13 cellular contexts compared by ENCODE assay signal in genomic region chr11:60974726-60975125, GRCh38. TPM values are rescaled to one million over a fixed set of nuclear protein-coding genes. Genes with fewer than 3 reads are reported as not detected.
A peak's percentile ranks its signal among the peaks of the same experiment; 100 is the strongest.
DNase-seq lines count a peak whose midpoint lies in the region; ATAC-seq and TF ChIP-seq lines count a peak whose summit lies in the region.
"Had no signal": no experiment of that assay in that cellular context is flagged by ENCODE, and none has a peak within 500 bp of the region (broad histone marks: within the 10 kb centered on the region; RNA-seq: fewer than 3 reads in every experiment).

No MANE protein-coding gene starts in this region.

- POLR2A ChIA-PET in activated CD4-positive, alpha-beta T cell treated with anti-CD3 and anti-CD28 coated beads for 36 hours (lab: Charles Lee): interaction anchor here (0.6 to 1.6 kb wide), 4 partner anchors 10 to 315 kb away, joined by 4 to 9 read pairs (median 6); no protein-coding TSS in a partner anchor
- POLR2A ChIA-PET in activated CD4-positive, alpha-beta memory T cell treated with anti-CD3 and anti-CD28 coated beads, Interleukin-2, amount 10 ng/mL, durations not matched to agents 7 days and 5 days (lab: Charles Lee): interaction anchor here (0.6 to 2.1 kb wide), 6 partner anchors 73 to 127 kb away, joined by 3 to 18 read pairs (median 3); partner anchors contain the start of gene CD5

- peak; percentile 11 for ATAC-seq in activated CD4-positive, alpha-beta T cell treated with anti-CD3 and anti-CD28 coated beads for 36 hours
- ATAC-seq in HG02840 (IDR thresholded peaks at IDR 0.05; ENCODE audit: low FRiP score, unreplicated experiment) (no peak), body of pancreas (no peak)

- peak overlapping the region; percentile 98 for H3K27ac Mint-ChIP-seq in activated CD4-positive, alpha-beta T cell treated with anti-CD3 and anti-CD28 coated beads for 36 hours
- peak overlapping the region; percentile 94 for H3K27ac Mint-ChIP-seq in activated CD4-positive, alpha-beta memory T cell treated with anti-CD3 and anti-CD28 coated beads, Interleukin-2, amount 10 ng/mL, durations not matched to agents 7 days and 5 days

- H3K36me3 ChIP-seq in spleen (no peaks in the 10 kb centered on the region), body of pancreas (replicated peaks in 1 of 2; ENCODE audit: insufficient read depth in 1 of 2, low read depth in 2 of 2) (no peaks in the 10 kb centered on the region)
- H3K36me3 ChIP-seq: SJSA1 had no signal

- intact Hi-C loops in activated CD4-positive, alpha-beta T cell treated with anti-CD3 and anti-CD28 coated beads for 36 hours (cut with DNase I, micrococcal nuclease): no loop called here
- intact Hi-C loops in spleen (cut with DNase I; ENCODE audit: low total_unique reads) (no loop called here), body of pancreas (cut with DNase I) (no loop called here)

- H3K9me3 Mint-ChIP-seq in activated CD4-positive, alpha-beta T cell treated with anti-CD3 and anti-CD28 coated beads for 36 hours (ENCODE audit: low read depth): no peaks in the 10 kb centered on the region
- no peaks in the 10 kb centered on the region for H3K9me3 Mint-ChIP-seq in activated CD4-positive, alpha-beta memory T cell treated with anti-CD3 and anti-CD28 coated beads, Interleukin-2, amount 10 ng/mL, durations not matched to agents 7 days and 5 days

- no peaks in the 10 kb centered on the region for H3K27me3 Mint-ChIP-seq in activated CD4-positive, alpha-beta T cell treated with anti-CD3 and anti-CD28 coated beads for 36 hours
- H3K27me3 Mint-ChIP-seq in activated CD4-positive, alpha-beta memory T cell treated with anti-CD3 and anti-CD28 coated beads, Interleukin-2, amount 10 ng/mL, durations not matched to agents 7 days and 5 days: no peaks in the 10 kb centered on the region

- peaks cover 70% of the 10 kb centered on the region for H3K36me3 Mint-ChIP-seq in activated CD4-positive, alpha-beta T cell treated with anti-CD3 and anti-CD28 coated beads for 36 hours (ENCODE audit: low read depth)
- H3K36me3 Mint-ChIP-seq in activated CD4-positive, alpha-beta memory T cell treated with anti-CD3 and anti-CD28 coated beads, Interleukin-2, amount 10 ng/mL, durations not matched to agents 7 days and 5 days (ENCODE audit: low read depth): peaks cover 62% of the 10 kb centered on the region

- H3K27me3 ChIP-seq in spleen (replicated peaks in 1 of 7) (no peaks in the 10 kb centered on the region), body of pancreas (no peaks in the 10 kb centered on the region)
- H3K27me3 ChIP-seq: SJSA1 had no signal

- peak overlapping the region; percentile 87 for H3K4me3 Mint-ChIP-seq in activated CD4-positive, alpha-beta T cell treated with anti-CD3 and anti-CD28 coated beads for 36 hours
- peak overlapping the region; percentile 88 for H3K4me3 Mint-ChIP-seq in activated CD4-positive, alpha-beta memory T cell treated with anti-CD3 and anti-CD28 coated beads, Interleukin-2, amount 10 ng/mL, durations not matched to agents 7 days and 5 days

- DNase-seq in activated CD4-positive, alpha-beta T cell treated with anti-CD3 and anti-CD28 coated beads for 36 hours: peak; percentile 67
- no peak for DNase-seq in activated CD4-positive, alpha-beta T cell treated with anti-CD3 and anti-CD28 coated beads for 1 hour
- no peak for DNase-seq in activated CD4-positive, alpha-beta memory T cell treated with anti-CD3 and anti-CD28 coated beads, Interleukin-2, amount 10 ng/mL, durations not matched to agents 7 days and 5 days
- DNase-seq in foreskin melanocyte (peak; percentile 93), spleen (no peak), body of pancreas (no peak), AG20443 (ENCODE audit: low spot score) (no peak)
- DNase-seq: GF-D8; NK-92 treated with Interleukin-12 subunit alpha and Interleukin-12 subunit beta, amount 100 ng/mL, for 24 hours; stimulated activated CD4-positive, alpha-beta T cell treated with anti-CD3 and anti-CD28 coated beads, Interleukin-4, amount 100 ng/mL, for 24 hours had no signal

- no peak for TF ChIP-seq POLR2A in spleen (IDR thresholded peaks at IDR 0.05)
- TF ChIP-seq POLR2A in body of pancreas (IDR thresholded peaks at IDR 0.05): no peak

- H3K4me1 ChIP-seq in spleen (peaks cover 18 to 68% (median 44%) of the 10 kb centered on the region in 6 donors), body of pancreas (peaks cover 4% of the 10 kb centered on the region)
- H3K4me1 ChIP-seq: Caco-2, SJSA1 had no signal

- CTCF ChIA-PET in activated CD4-positive, alpha-beta T cell treated with anti-CD3 and anti-CD28 coated beads for 36 hours (lab: Charles Lee): interaction anchor here (0.5 to 1.5 kb wide), 4 partner anchors 46 to 136 kb away, joined by 3 to 4 read pairs (median 3); partner anchors contain the start of gene TMEM109
- CTCF ChIA-PET in activated CD4-positive, alpha-beta memory T cell treated with anti-CD3 and anti-CD28 coated beads, Interleukin-2, amount 10 ng/mL, durations not matched to agents 7 days and 5 days (lab: Charles Lee): interaction anchor here (0.6 to 1.1 kb wide), 5 partner anchors 19 to 213 kb away, joined by 3 to 4 read pairs (median 3); no protein-coding TSS in a partner anchor

- H3K9me3 ChIP-seq in spleen (no peaks in the 10 kb centered on the region), body of pancreas (no peaks in the 10 kb centered on the region)
- H3K9me3 ChIP-seq: Caco-2, SJSA1 had no signal

- H3K27ac ChIP-seq in spleen (peak overlapping the region in 6 of 8 donors; percentile 66 to 87 (median 78)), body of pancreas (no peak overlapping the region)
- H3K27ac ChIP-seq: SJSA1 had no signal

- no peak for TF ChIP-seq CTCF in spleen (IDR thresholded peaks at IDR 0.05 in 8 of 11, conservative IDR thresholded peaks at IDR 0.05 in 3 of 11)
- no peak for TF ChIP-seq CTCF in body of pancreas (IDR thresholded peaks at IDR 0.05)

- 79 to 90% (median 82%) methylated on average over 6 of the region's 6 CpGs for WGBS in spleen, 5 donors
- 86 to 90% methylated on average over 6 of the region's 6 CpGs for WGBS in body of pancreas, 2 donors

- H3K4me1 Mint-ChIP-seq in activated CD4-positive, alpha-beta T cell treated with anti-CD3 and anti-CD28 coated beads for 36 hours: peaks cover 52% of the 10 kb centered on the region
- peaks cover 64% of the 10 kb centered on the region for H3K4me1 Mint-ChIP-seq in activated CD4-positive, alpha-beta memory T cell treated with anti-CD3 and anti-CD28 coated beads, Interleukin-2, amount 10 ng/mL, durations not matched to agents 7 days and 5 days

- H3K4me3 ChIP-seq in spleen (peak overlapping the region in 5 of 8 donors; percentile 11 to 68 (median 46)), body of pancreas (no peak overlapping the region)
- H3K4me3 ChIP-seq: SJSA1 had no signal

RNA-seq across cellular contexts. Expression of gene CD6, which starts 3.2 kb away (rescaled TPM):
- total RNA-seq in activated CD4-positive, alpha-beta T cell treated with anti-CD3 and anti-CD28 coated beads for 36 hours: 100 to 1,000 TPM; 286 to 377 TPM
- total RNA-seq in activated CD4-positive, alpha-beta memory T cell treated with anti-CD3 and anti-CD28 coated beads, Interleukin-2, amount 10 ng/mL, durations not matched to agents 7 days and 5 days: 100 to 1,000 TPM; 293 to 299 TPM
- total RNA-seq in spleen (10 to 100 TPM; 13.4 to 47.6 (median 31.4) TPM), body of pancreas (1 to 10 TPM; 1.0 to 3.3 TPM)
- polyA plus RNA-seq in spleen: 10 to 100 TPM; 10.9 to 21.8 (median 20.3) TPM

RNA-seq across cellular contexts. Expression of gene SLC15A3, which starts 22.8 kb away (rescaled TPM):
- 1 to 10 TPM; 7.0 to 9.6 TPM for total RNA-seq in activated CD4-positive, alpha-beta T cell treated with anti-CD3 and anti-CD28 coated beads for 36 hours
- 1 to 10 TPM in 1 of 2 experiments, under 1 TPM in 1; 0.28 to 1.0 TPM for total RNA-seq in activated CD4-positive, alpha-beta memory T cell treated with anti-CD3 and anti-CD28 coated beads, Interleukin-2, amount 10 ng/mL, durations not matched to agents 7 days and 5 days
- total RNA-seq in spleen: 100 to 1,000 TPM in 4 of 7 donors, 10 to 100 TPM in 3; 62.9 to 133 (median 114) TPM
- 100 to 1,000 TPM in 2 of 3 donors, 10 to 100 TPM in 1; 83.8 to 139 (median 115) TPM for polyA plus RNA-seq in spleen
- total RNA-seq in body of pancreas: 1 to 10 TPM; 2.0 to 6.2 TPM

RNA-seq across cellular contexts. Expression of gene TMEM132A, which starts 50.5 kb away (rescaled TPM):
- 1 to 10 TPM; 1.9 to 2.0 TPM for total RNA-seq in activated CD4-positive, alpha-beta T cell treated with anti-CD3 and anti-CD28 coated beads for 36 hours
- total RNA-seq in activated CD4-positive, alpha-beta memory T cell treated with anti-CD3 and anti-CD28 coated beads, Interleukin-2, amount 10 ng/mL, durations not matched to agents 7 days and 5 days: under 1 TPM in 1 of 2 experiments, not detected in 1; 0.30 TPM
- total RNA-seq in spleen: 10 to 100 TPM in 4 of 7 donors, 1 to 10 TPM in 3; 5.6 to 15.6 (median 13.0) TPM
- polyA plus RNA-seq in spleen: 10 to 100 TPM in 1 of 3 donors, 1 to 10 TPM in 2; 5.7 to 11.4 (median 7.1) TPM
- 10 to 100 TPM in 1 of 2 donors, 1 to 10 TPM in 1; 9.3 to 12.2 TPM for total RNA-seq in body of pancreas

Comparison
In these comparisons a context has a peak if more than half of its experiments do, and no peak if none do; other contexts are left out.
1. DNase-seq: peak in activated CD4-positive, alpha-beta T cell treated with anti-CD3 and anti-CD28 coated beads for 36 hours (single experiment) and foreskin melanocyte (single experiment); none in activated CD4-positive, alpha-beta T cell treated with anti-CD3 and anti-CD28 coated beads for 1 hour (single experiment), activated CD4-positive, alpha-beta memory T cell treated with anti-CD3 and anti-CD28 coated beads, Interleukin-2, amount 10 ng/mL, durations not matched to agents 7 days and 5 days (single experiment), spleen (single experiment), body of pancreas (0 of 4) and AG20443 (single experiment).
2. H3K27ac ChIP-seq: peak in spleen (6 of 8); none in body of pancreas (0 of 4).
3. H3K4me3 ChIP-seq: peak in spleen (5 of 8); none in body of pancreas (0 of 2).
4. RNA of gene CD6, which starts 3.2 kb away (total RNA-seq): 286 to 377 TPM in activated CD4-positive, alpha-beta T cell treated with anti-CD3 and anti-CD28 coated beads for 36 hours and 293 to 299 TPM in activated CD4-positive, alpha-beta memory T cell treated with anti-CD3 and anti-CD28 coated beads, Interleukin-2, amount 10 ng/mL, durations not matched to agents 7 days and 5 days; 13.4 to 47.6 TPM in spleen and 1.0 to 3.3 TPM in body of pancreas; every median in the first group is over 4 times any median in the second.
5. RNA of gene SLC15A3, which starts 22.8 kb away (total RNA-seq): 62.9 to 133 TPM in spleen; 7.0 to 9.6 TPM in activated CD4-positive, alpha-beta T cell treated with anti-CD3 and anti-CD28 coated beads for 36 hours, 2.0 to 6.2 TPM in body of pancreas and 0.28 to 1.0 TPM in activated CD4-positive, alpha-beta memory T cell treated with anti-CD3 and anti-CD28 coated beads, Interleukin-2, amount 10 ng/mL, durations not matched to agents 7 days and 5 days; every median in the first group is over 4 times any median in the second.